In genomic region chr11:113241190-113242051, GRCh38 we compare ENCODE assay signal across 14 cellular contexts.
DNase-seq lines count a peak whose midpoint lies in the region; ATAC-seq, FAIRE-seq and TF ChIP-seq lines count a peak whose summit lies in the region.
"Had no signal": no experiment of that assay in that cellular context is flagged by ENCODE, and none has a peak within 500 bp of the region (broad histone marks: within the 10 kb centered on the region; RNA-seq: fewer than 3 reads in every experiment).

No MANE protein-coding gene starts in this region.

- TF ChIP-seq POLR2A in esophagus muscularis mucosa (IDR thresholded peaks at IDR 0.05; ENCODE audit: low read depth) = no peak

- H3F3A ChIP-seq in GM23248 (ENCODE audit: insufficient read depth) = no peaks in the 10 kb centered on the region

- H3K27me3 ChIP-seq in GM23248 (replicated peaks; ENCODE audit: insufficient read depth) (no peaks in the 10 kb centered on the region), esophagus muscularis mucosa (no peaks in the 10 kb centered on the region)
- H3K27me3 ChIP-seq: right atrium auricular region had no signal

- no peaks in the 10 kb centered on the region for H3K9me2 ChIP-seq in GM23248 (ENCODE audit: insufficient read depth)

- 76 to 80% methylated on average over 10 of the region's 10 CpGs for WGBS in GM23248 (ENCODE audit: low coverage in 1 of 2, low lambda C conversion rate in 2 of 2, missing lambda C conversion rate in 2 of 2), 2 experiments
- WGBS in esophagus muscularis mucosa = 84% methylated on average over 8 of the region's 10 CpGs

- H3K4me2 ChIP-seq in GM23248 (ENCODE audit: unreplicated experiment) = no peak overlapping the region

- H3K79me2 ChIP-seq in GM23248 (ENCODE audit: insufficient read depth) = no peaks in the 10 kb centered on the region

- H4K20me1 ChIP-seq in GM23248 (ENCODE audit: insufficient read depth) = no peaks in the 10 kb centered on the region

- H2AFZ ChIP-seq in GM23248 = no peak overlapping the region

- TF ChIP-seq CTCF in esophagus muscularis mucosa (IDR thresholded peaks at IDR 0.05) = no peak

- H3K36me3 ChIP-seq in GM23248 (ENCODE audit: low read depth) (no peaks in the 10 kb centered on the region), esophagus muscularis mucosa (peaks cover 0 to 39% (median 10%) of the 10 kb centered on the region in 4 donors)

- DNase-seq in GM23248 = peak; percentile 31
- DNase-seq in RCC 7860 (ENCODE audit: low spot score) = peak; percentile 57
- DNase-seq in esophagus muscularis mucosa (ENCODE audit: extremely low spot score) = no peak
- peak; percentile 38 for DNase-seq in retina
- DNase-seq in activated T-cell treated with anti-CD3 and anti-CD28 coated beads, Interleukin-2, amount 50 U/mL, for 1 hour = no peak
- DNase-seq in OCI-M1 (lab: John Stamatoyannopoulos, UW) = no peak
- DNase-seq: activated B cell treated with CpG ODN at 0.5 μM for 24 hours; natural killer cell; stimulated activated naive CD8-positive, alpha-beta T cell treated with anti-CD3 and anti-CD28 coated beads, Interleukin-15, amount 100 ng/mL, for 72 hours had no signal

- H3K27ac ChIP-seq in GM23248 (no peak overlapping the region), esophagus muscularis mucosa (replicated peaks in 1 of 4) (peak overlapping the region; percentile 25 to 84 (median 77))
- H3K27ac ChIP-seq: right atrium auricular region, SK-N-MC had no signal

- H3K4me1 ChIP-seq in GM23248 (ENCODE audit: insufficient read depth) (no peaks in the 10 kb centered on the region), esophagus muscularis mucosa (peaks cover 0 to 38% (median 32%) of the 10 kb centered on the region in 4 donors)

- no peak overlapping the region for H3K4me3 ChIP-seq in GM23248
- H3K4me3 ChIP-seq in esophagus muscularis mucosa = no peak overlapping the region
- H3K4me3 ChIP-seq: right atrium auricular region, SK-N-MC had no signal

- FAIRE-seq in RCC 7860 (lab: Jason Lieb, UNC) = no peak
- FAIRE-seq: HTR-8/SVneo had no signal

- no peak overlapping the region for H3K9ac ChIP-seq in GM23248

- ATAC-seq in GM19467 (IDR thresholded peaks at IDR 0.05; ENCODE audit: unreplicated experiment) = no peak
- ATAC-seq: left lobe of liver; stimulated activated naive CD8-positive, alpha-beta T cell treated with anti-CD3 and anti-CD28 coated beads, Interleukin-15, amount 100 ng/mL, for 72 hours had no signal

- intact Hi-C loops in esophagus muscularis mucosa (cut with DNase I) = loop anchor here (10.0 kb wide), 1 partner anchor 117 kb away; no protein-coding TSS in a partner anchor

- H3K9me3 ChIP-seq in GM23248 (ENCODE audit: low read depth) (no peaks in the 10 kb centered on the region), esophagus muscularis mucosa (no peaks in the 10 kb centered on the region)
- H3K9me3 ChIP-seq: right atrium auricular region had no signal

- in situ Hi-C loops in GM23248 (cut with MboI) = no loop called here

- no peak for TF ChIP-seq EP300 in esophagus muscularis mucosa (IDR thresholded peaks at IDR 0.05)

Comparison
In these comparisons a context has a peak if more than half of its experiments do, and no peak if none do; other contexts are left out.
1. DNase-seq: peak in GM23248 (single experiment), RCC 7860 (single experiment) and retina (single experiment); none in esophagus muscularis mucosa (single experiment), activated T-cell treated with anti-CD3 and anti-CD28 coated beads, Interleukin-2, amount 50 U/mL, for 1 hour (single experiment) and OCI-M1 (single experiment).